In the genomic region with DNA sequence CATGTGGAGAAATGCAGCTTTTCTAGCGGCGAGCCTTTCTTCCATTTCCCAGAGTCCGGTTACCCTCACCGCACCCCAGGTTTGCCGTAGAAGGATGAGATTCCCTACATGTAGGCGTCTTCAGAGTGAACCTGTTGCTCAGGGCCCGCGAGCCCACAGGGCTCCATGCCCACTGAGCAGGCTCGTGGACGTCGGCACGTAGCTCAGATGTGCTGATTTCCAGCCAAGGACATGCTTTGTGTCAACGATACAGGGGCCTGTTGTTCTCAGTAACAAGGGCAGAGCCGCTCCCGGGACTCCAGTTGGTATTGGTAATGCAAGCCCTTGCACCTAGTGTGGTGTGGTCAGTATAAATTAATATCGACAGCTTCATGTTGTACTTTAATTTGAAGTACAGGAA, we compare ENCODE assay signal across 24 cellular contexts.
DNase-seq lines count a peak whose midpoint lies in the region; ATAC-seq, FAIRE-seq and TF ChIP-seq lines count a peak whose summit lies in the region.
"Had no signal": no experiment of that assay in that cellular context is flagged by ENCODE, and none has a peak within 500 bp of the region (broad histone marks: within the 10 kb centered on the region; RNA-seq: fewer than 3 reads in every experiment).

No MANE protein-coding gene starts in this region.

- FAIRE-seq in A549 (lab: Jason Lieb, UNC), result no peak
- FAIRE-seq: TTC549 had no signal

- H3K23ac ChIP-seq in trophoblast cell (ENCODE audit: low read length), result no peak overlapping the region

- H4K12ac ChIP-seq in trophoblast cell (ENCODE audit: low read depth, low read length), result no peak overlapping the region

- no peak overlapping the region for H2BK5ac ChIP-seq in trophoblast cell (ENCODE audit: low read depth, low read length, poor library complexity)

- intact Hi-C loops in CD4-positive, alpha-beta T cell (cut with DNase I, micrococcal nuclease), result no loop called here

- POLR2A ChIA-PET in A549 (lab: Yijun Ruan, JAX), result no interaction called here
- POLR2A ChIA-PET in CD4-positive, alpha-beta T cell (lab: Charles Lee), result no interaction called here

- H3K9me3 ChIP-seq in A549, result peaks cover 13% of the 10 kb centered on the region
- peaks cover 3% of the 10 kb centered on the region for H3K9me3 ChIP-seq in trophoblast cell (ENCODE audit: insufficient read depth, low read depth, low read length)
- no peaks in the 10 kb centered on the region for H3K9me3 ChIP-seq in CD4-positive, alpha-beta T cell (ENCODE audit: control insufficient read depth, low read length)
- H3K9me3 ChIP-seq: breast epithelium, spleen had no signal

- H4K8ac ChIP-seq in trophoblast cell (ENCODE audit: low read depth, low read length), result no peak overlapping the region

- H3K27me3 ChIP-seq in trophoblast cell (ENCODE audit: insufficient read depth, low read length), result no peaks in the 10 kb centered on the region
- no peaks in the 10 kb centered on the region for H3K27me3 ChIP-seq in CD4-positive, alpha-beta T cell (ENCODE audit: control insufficient read depth, insufficient read depth, low read length)
- H3K27me3 ChIP-seq: breast epithelium, spleen had no signal

- H3K9me3 Mint-ChIP-seq in CD4-positive, alpha-beta T cell, result no peaks in the 10 kb centered on the region
- H3K9me3 Mint-ChIP-seq: activated naive CD8-positive, alpha-beta T cell treated with anti-CD3 and anti-CD28 coated beads for 36 hours; CD14-positive monocyte; memory B cell; naive thymus-derived CD4-positive, alpha-beta T cell had no signal

- no peak overlapping the region for H3K4ac ChIP-seq in trophoblast cell (ENCODE audit: low read depth, low read length)

- 95% methylated on average over 13 of the region's 16 CpGs for WGBS in A549 (ENCODE audit: missing lambda C conversion rate)
- no CpG with 5 or more reads among the region's 16 CpGs for WGBS in trophoblast cell (ENCODE audit: extremely low coverage, insufficient coverage, insufficient read length)

- no peak for TF ChIP-seq POLR2A in A549 (IDR thresholded peaks at IDR 0.05; ENCODE audit: low read length)

- H3K36me3 Mint-ChIP-seq in CD4-positive, alpha-beta T cell (ENCODE audit: low read depth), result peaks cover 17% of the 10 kb centered on the region

- H3K9ac ChIP-seq in trophoblast cell (ENCODE audit: low read length), result no peak overlapping the region

- H2AFZ ChIP-seq in trophoblast cell (ENCODE audit: insufficient read depth, low read length, poor library complexity), result no peak overlapping the region

- H2BK120ac ChIP-seq in trophoblast cell (ENCODE audit: insufficient read depth, low read length, poor library complexity), result no peak overlapping the region

- H3K36me3 ChIP-seq in trophoblast cell (ENCODE audit: control insufficient read depth in 1 of 2, insufficient read depth in 2 of 2, low read length in 2 of 2), result peaks cover 2 to 4% of the 10 kb centered on the region in 2 experiments
- H3K36me3 ChIP-seq: breast epithelium had no signal

- TF ChIP-seq RAD21 in A549 (conservative IDR thresholded peaks at IDR 0.05 in 1 of 2, IDR thresholded peaks at IDR 0.05 in 1 of 2), result no peak

- peaks cover under 1% of the 10 kb centered on the region for H3K79me1 ChIP-seq in trophoblast cell (ENCODE audit: low read length)

- no peak overlapping the region for H3K4me2 ChIP-seq in A549
- no peak overlapping the region for H3K4me2 ChIP-seq in trophoblast cell (ENCODE audit: low read length)

- no peak for DNase-seq in A549 (ENCODE audit: low read depth in 1 of 2, low spot score in 1 of 2)
- peak in 43 of 58 donors; percentile 6 to 76 (median 37) for DNase-seq in anterior cingulate cortex (lab: John Stamatoyannopoulos, UW)
- peak; percentile 46 for DNase-seq in islet precursor cell
- peak; percentile 69 for DNase-seq in pons (ENCODE audit: low spot score)
- no peak for DNase-seq in trophoblast cell
- no peak for DNase-seq in NCI-H187 (lab: John Stamatoyannopoulos, UW)
- DNase-seq in G401 (ENCODE audit: low spot score), result no peak
- no peak for DNase-seq in CD4-positive, alpha-beta T cell
- DNase-seq: activated CD4-positive, alpha-beta T cell treated with anti-CD3 and anti-CD28 coated beads for 4 hours; activated CD8-positive, alpha-beta memory T cell treated with anti-CD3 and anti-CD28 coated beads, Interleukin-2, amount 10 ng/mL, durations not matched to agents 7 days and 5 days; activated naive CD8-positive, alpha-beta T cell treated with anti-CD3 and anti-CD28 coated beads for 36 hours; DMS 273 treated with DMSO at 0.1 percent for 48 hours; GDM1; HCEC 1CT; naive thymus-derived CD4-positive, alpha-beta T cell; NCI-H1105; NCI-H510A; spleen; stimulated activated CD4-positive, alpha-beta T cell treated with anti-CD3 and anti-CD28 coated beads, Interleukin-4, amount 100 ng/mL, for 4 hours had no signal

- H2BK12ac ChIP-seq in trophoblast cell (ENCODE audit: low read length), result no peak overlapping the region

- no peaks in the 10 kb centered on the region for H3K79me2 ChIP-seq in trophoblast cell (ENCODE audit: control insufficient read depth, insufficient read depth, low read length, poor library complexity)

- in situ Hi-C loops in G401 (cut with HindIII; ENCODE audit: low sequenced_read_pairs), result no loop called here

- CTCF ChIA-PET in A549 (lab: Yijun Ruan, JAX), result interaction anchor here (3.6 kb wide), 1 partner anchor 11 kb away, joined by 22 read pairs; no protein-coding TSS in a partner anchor
- CTCF ChIA-PET in CD4-positive, alpha-beta T cell (lab: Charles Lee), result no interaction called here

- H3K4me3 Mint-ChIP-seq in CD4-positive, alpha-beta T cell, result no peak overlapping the region
- H3K4me3 Mint-ChIP-seq: activated CD8-positive, alpha-beta memory T cell treated with anti-CD3 and anti-CD28 coated beads, Interleukin-2, amount 10 ng/mL, durations not matched to agents 7 days and 5 days; activated naive CD8-positive, alpha-beta T cell treated with anti-CD3 and anti-CD28 coated beads for 36 hours; CD14-positive monocyte; memory B cell; naive thymus-derived CD4-positive, alpha-beta T cell had no signal

- H3K18ac ChIP-seq in trophoblast cell (ENCODE audit: low read length), result no peak overlapping the region

- H2AK5ac ChIP-seq in trophoblast cell (ENCODE audit: low read length), result no peak overlapping the region

- H3K27ac ChIP-seq in A549 (peak overlapping the region; percentile 30 to 75; a peak in 3 of 6 replicates), trophoblast cell (ENCODE audit: low read depth, low read length) (no peak overlapping the region)
- no peak overlapping the region for H3K27ac ChIP-seq in CD4-positive, alpha-beta T cell (ENCODE audit: low read depth, low read length)
- H3K27ac ChIP-seq: breast epithelium, spleen had no signal

- TF ChIP-seq EP300 in A549 (IDR thresholded peaks at IDR 0.05), result no peak

- H3K4me1 Mint-ChIP-seq in CD4-positive, alpha-beta T cell (ENCODE audit: low read depth), result no peaks in the 10 kb centered on the region

- H3K27me3 Mint-ChIP-seq in CD4-positive, alpha-beta T cell, result no peaks in the 10 kb centered on the region
- H3K27me3 Mint-ChIP-seq: activated CD8-positive, alpha-beta memory T cell treated with anti-CD3 and anti-CD28 coated beads, Interleukin-2, amount 10 ng/mL, durations not matched to agents 7 days and 5 days; activated naive CD8-positive, alpha-beta T cell treated with anti-CD3 and anti-CD28 coated beads for 36 hours; memory B cell; naive thymus-derived CD4-positive, alpha-beta T cell had no signal

- H3K4me3 ChIP-seq in A549 (no peak overlapping the region), trophoblast cell (ENCODE audit: low read depth, low read length) (no peak overlapping the region)
- H3K4me3 ChIP-seq: breast epithelium, spleen had no signal

- no peak for TF ChIP-seq CTCF in A549 (IDR thresholded peaks at IDR 0.05)
- TF ChIP-seq CTCF in CD4-positive, alpha-beta T cell (IDR thresholded peaks at IDR 0.05), result no peak

- no peak overlapping the region for H4K91ac ChIP-seq in trophoblast cell (ENCODE audit: low read depth, low read length)

- no peak for ATAC-seq in A549
- no peak for ATAC-seq in CD4-positive, alpha-beta T cell (ENCODE audit: poor library complexity)
- ATAC-seq: activated CD8-positive, alpha-beta memory T cell treated with anti-CD3 and anti-CD28 coated beads, Interleukin-2, amount 10 ng/mL, durations not matched to agents 7 days and 5 days; naive thymus-derived CD4-positive, alpha-beta T cell had no signal

- no peak overlapping the region for H3K27ac Mint-ChIP-seq in CD4-positive, alpha-beta T cell
- H3K27ac Mint-ChIP-seq: activated CD8-positive, alpha-beta memory T cell treated with anti-CD3 and anti-CD28 coated beads, Interleukin-2, amount 10 ng/mL, durations not matched to agents 7 days and 5 days; activated naive CD8-positive, alpha-beta T cell treated with anti-CD3 and anti-CD28 coated beads for 36 hours; activated T-helper 2 cell treated with anti-CD3 and anti-CD28 coated beads, Interferon-gamma antibody, Interleukin-2, Interleukin-4, amounts not matched to agents 10 μg/mL and 5 μg/mL and 100 μg/mL, durations not matched to agents 14 hours and 24 hours and 36 hours; memory B cell; naive thymus-derived CD4-positive, alpha-beta T cell had no signal

- no peak overlapping the region for H3K14ac ChIP-seq in trophoblast cell (ENCODE audit: low read length)

- peaks cover 43% of the 10 kb centered on the region for H3K4me1 ChIP-seq in A549
- no peaks in the 10 kb centered on the region for H3K4me1 ChIP-seq in trophoblast cell (ENCODE audit: control insufficient read depth in 1 of 2, insufficient read depth in 2 of 2, low read length in 2 of 2)
- H3K4me1 ChIP-seq: breast epithelium had no signal

TF ChIP-seq in A549, 52 proteins besides CTCF, POLR2A, EP300 and RAD21 (continues in another document):
- TF ChIP-seq, protein P1, sequence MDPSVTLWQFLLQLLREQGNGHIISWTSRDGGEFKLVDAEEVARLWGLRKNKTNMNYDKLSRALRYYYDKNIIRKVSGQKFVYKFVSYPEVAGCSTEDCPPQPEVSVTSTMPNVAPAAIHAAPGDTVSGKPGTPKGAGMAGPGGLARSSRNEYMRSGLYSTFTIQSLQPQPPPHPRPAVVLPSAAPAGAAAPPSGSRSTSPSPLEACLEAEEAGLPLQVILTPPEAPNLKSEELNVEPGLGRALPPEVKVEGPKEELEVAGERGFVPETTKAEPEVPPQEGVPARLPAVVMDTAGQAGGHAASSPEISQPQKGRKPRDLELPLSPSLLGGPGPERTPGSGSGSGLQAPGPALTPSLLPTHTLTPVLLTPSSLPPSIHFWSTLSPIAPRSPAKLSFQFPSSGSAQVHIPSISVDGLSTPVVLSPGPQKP (IDR thresholded peaks at IDR 0.05; ENCODE audit: low read depth, low read length), result no peak
- TF ChIP-seq, protein P2, sequence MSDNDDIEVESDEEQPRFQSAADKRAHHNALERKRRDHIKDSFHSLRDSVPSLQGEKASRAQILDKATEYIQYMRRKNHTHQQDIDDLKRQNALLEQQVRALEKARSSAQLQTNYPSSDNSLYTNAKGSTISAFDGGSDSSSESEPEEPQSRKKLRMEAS (IDR thresholded peaks at IDR 0.05), result no peak
- no peak for TF ChIP-seq RCOR1 (IDR thresholded peaks at IDR 0.05; ENCODE audit: low read depth, low read length)

Comparison
In these comparisons a context has a peak if more than half of its experiments do, and no peak if none do; other contexts are left out.
1. DNase-seq: peak in anterior cingulate cortex (43 of 58), islet precursor cell (single experiment) and pons (single experiment); none in A549 (0 of 2), trophoblast cell (0 of 2), NCI-H187 (0 of 2), G401 (single experiment) and CD4-positive, alpha-beta T cell (0 of 10).
2. H3K27ac ChIP-seq: peak in A549 (2 of 2); none in trophoblast cell (single experiment) and CD4-positive, alpha-beta T cell (single experiment).